In the genomic region with DNA sequence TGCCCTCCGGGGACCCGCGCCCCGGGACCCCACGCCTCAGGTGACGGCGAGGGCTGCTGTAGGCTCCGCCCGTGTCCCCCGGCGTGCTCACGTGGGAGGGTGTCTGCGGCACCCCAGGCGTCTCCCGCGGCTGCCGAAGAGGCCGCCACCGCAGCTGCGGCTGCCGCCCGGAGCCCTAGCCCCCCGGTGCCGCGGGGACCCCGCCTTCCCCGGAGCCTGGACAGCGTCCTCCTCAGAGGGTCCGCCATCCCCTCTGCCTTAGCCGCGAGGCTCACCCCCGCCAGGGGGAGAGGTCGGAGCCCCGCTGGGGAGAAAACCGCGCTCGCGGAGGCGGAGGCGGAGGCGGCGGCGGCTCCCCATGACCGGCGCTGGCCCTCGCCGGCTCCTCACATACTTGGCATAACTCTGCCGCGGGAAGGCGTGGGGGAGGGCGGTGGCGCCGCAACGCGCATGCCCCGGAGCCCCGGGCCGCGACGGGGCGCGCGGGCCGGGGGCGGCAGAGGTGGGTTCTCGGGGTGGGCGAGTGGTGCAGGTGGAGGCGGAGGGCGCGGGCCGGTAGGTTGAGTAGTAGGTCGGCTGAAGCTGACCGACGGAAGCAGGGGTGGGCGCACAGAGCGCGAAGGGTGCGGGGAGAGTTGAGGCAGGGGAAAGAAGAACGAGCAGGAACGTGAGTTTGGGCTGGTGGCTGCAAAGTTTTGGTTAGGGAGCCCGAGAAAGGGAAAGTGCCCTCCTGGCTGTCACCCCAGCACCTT, we compare ENCODE assay signal across 8 cellular contexts.
DNase-seq lines count a peak whose midpoint lies in the region; ATAC-seq and TF ChIP-seq lines count a peak whose summit lies in the region.

No MANE protein-coding gene starts in this region.

- TF ChIP-seq POLR2A in erythroblast (IDR thresholded peaks at IDR 0.05; ENCODE audit: low read length), result peak; percentile 38

- peak; percentile 35 for ATAC-seq in HG02970 (IDR thresholded peaks at IDR 0.05; ENCODE audit: low FRiP score, unreplicated experiment)

- DNase-seq in NCI-H748 (lab: John Stamatoyannopoulos, UW; ENCODE audit: unreplicated experiment), result peak; percentile 64
- DNase-seq in NCI-H748 treated with DMSO at 0.1 percent for 48 hours (lab: John Stamatoyannopoulos, UW), result no peak
- peak; percentile 74 for DNase-seq in NCI-H510A treated with DMSO at 0.1 percent for 48 hours (lab: John Stamatoyannopoulos, UW)
- peak; percentile 51 for DNase-seq in activated T-cell treated with anti-CD3 and anti-CD28 coated beads for 4 hours
- peak; percentile 76 to 82 for DNase-seq in erythroblast (lab: John Stamatoyannopoulos, UW)
- peak; percentile 17 for DNase-seq in stimulated activated CD8-positive, alpha-beta memory T cell treated with anti-CD3 and anti-CD28 coated beads, Interleukin-7, amount 100 ng/mL, for 24 hours (ENCODE audit: low read depth)

- H3K27me3 ChIP-seq in muscle layer of colon (ENCODE audit: control insufficient read depth in 1 of 2, insufficient read depth in 2 of 2, low read length in 2 of 2), result no peaks in the 10 kb centered on the region

- peak overlapping the region; percentile 75 for H3K9ac ChIP-seq in muscle layer of colon (ENCODE audit: low read length)

- peak overlapping the region; percentile 99 for H3K27ac ChIP-seq in muscle layer of colon (ENCODE audit: low read depth, low read length)

- no peaks in the 10 kb centered on the region for H3K36me3 ChIP-seq in muscle layer of colon (ENCODE audit: insufficient read depth, low read length)

- H3K9me3 ChIP-seq in muscle layer of colon (ENCODE audit: low read length), result no peaks in the 10 kb centered on the region

- peak overlapping the region; percentile 81 to 99 for H3K4me3 ChIP-seq in muscle layer of colon (ENCODE audit: low read depth in 1 of 2, low read length in 2 of 2)

- peaks cover 6% of the 10 kb centered on the region for H3K4me1 ChIP-seq in muscle layer of colon (ENCODE audit: insufficient read depth, low read length)
